ENCODE assay signal across 1 cellular context in the genomic region with DNA sequence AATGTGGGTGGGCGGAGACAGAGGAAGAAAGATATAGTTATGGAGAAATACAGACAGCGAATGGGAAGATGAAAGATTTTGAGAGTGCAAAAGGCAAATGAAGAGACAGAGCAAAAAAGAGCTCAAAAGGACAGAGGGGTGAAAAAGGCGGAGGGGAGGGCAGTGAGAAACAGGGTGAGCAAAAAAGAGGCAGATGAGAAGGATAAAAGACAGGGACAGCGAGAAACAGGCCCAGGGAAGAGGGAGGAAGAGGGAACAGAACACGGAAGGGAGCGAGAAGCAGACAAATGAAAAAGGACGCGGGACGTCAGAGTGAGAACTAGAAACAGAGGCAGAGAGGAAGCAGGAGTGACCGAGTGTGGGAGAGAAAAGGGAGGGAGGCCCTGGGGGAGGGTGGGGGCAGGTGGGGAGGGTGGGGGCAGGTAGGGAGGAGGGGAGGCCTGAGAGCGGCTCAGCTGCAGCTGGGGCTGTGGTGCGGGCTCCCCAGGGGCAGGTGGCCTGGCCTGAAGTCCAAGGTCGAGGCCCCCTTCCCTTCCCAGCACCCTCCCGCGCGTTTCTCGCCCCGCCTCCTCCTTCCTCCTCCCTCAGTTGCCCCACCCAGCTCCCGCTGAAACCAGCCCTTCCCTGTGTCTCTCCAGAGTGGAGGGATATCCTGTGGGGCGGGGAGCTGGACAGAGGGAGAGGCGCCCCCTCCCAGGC.
TF ChIP-seq lines count a peak whose summit lies in the region.

No MANE protein-coding gene starts in this region.

TF ChIP-seq in HCT116, 20 proteins besides CTCF, POLR2A, EP300 and RAD21:
- TF ChIP-seq, protein P1, sequence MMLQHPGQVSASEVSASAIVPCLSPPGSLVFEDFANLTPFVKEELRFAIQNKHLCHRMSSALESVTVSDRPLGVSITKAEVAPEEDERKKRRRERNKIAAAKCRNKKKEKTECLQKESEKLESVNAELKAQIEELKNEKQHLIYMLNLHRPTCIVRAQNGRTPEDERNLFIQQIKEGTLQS (IDR thresholded peaks at IDR 0.05), result no peak
- TF ChIP-seq, protein P2, sequence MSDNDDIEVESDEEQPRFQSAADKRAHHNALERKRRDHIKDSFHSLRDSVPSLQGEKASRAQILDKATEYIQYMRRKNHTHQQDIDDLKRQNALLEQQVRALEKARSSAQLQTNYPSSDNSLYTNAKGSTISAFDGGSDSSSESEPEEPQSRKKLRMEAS (IDR thresholded peaks at IDR 0.05), result no peak
- no peak for TF ChIP-seq CBX3 (IDR thresholded peaks at IDR 0.05; ENCODE audit: low read depth)
- TF ChIP-seq YY1 (IDR thresholded peaks at IDR 0.05; ENCODE audit: extremely low read depth, insufficient replicate concordance, low read depth, low read length), result no peak
- TF ChIP-seq EZH2 (IDR thresholded peaks at IDR 0.05), result no peak
- TF ChIP-seq CEBPB (IDR thresholded peaks at IDR 0.05; ENCODE audit: low read depth), result no peak
- TF ChIP-seq POLR2AphosphoS5 (IDR thresholded peaks at IDR 0.05; ENCODE audit: low read depth, low read length), result no peak
- TF ChIP-seq SP1 (IDR thresholded peaks at IDR 0.05; ENCODE audit: low read depth), result no peak
- TF ChIP-seq ZFX (IDR thresholded peaks at IDR 0.05), result no peak
- TF ChIP-seq ZNF274 (IDR thresholded peaks at IDR 0.05; ENCODE audit: low read depth, low read length), result no peak
- TF ChIP-seq SIN3A (IDR thresholded peaks at IDR 0.05; ENCODE audit: low read depth), result no peak
- TF ChIP-seq EGR1 (IDR thresholded peaks at IDR 0.05; ENCODE audit: low read depth), result no peak
- no peak for TF ChIP-seq FOSL1 (IDR thresholded peaks at IDR 0.05; ENCODE audit: low read depth)
- TF ChIP-seq TCF7L2 (IDR thresholded peaks at IDR 0.05; ENCODE audit: borderline replicate concordance, extremely low read depth, insufficient read depth, insufficient read length), result no peak
TF ChIP-seq in HCT116: peak in this region for 0.
